In genomic region chr4:186132577-186133277, GRCh38 we compare ENCODE assay signal across 8 cellular contexts. TPM values are rescaled to one million over a fixed set of nuclear protein-coding genes. Genes with fewer than 3 reads are reported as not detected.
DNase-seq lines count a peak whose midpoint lies in the region; ATAC-seq and TF ChIP-seq lines count a peak whose summit lies in the region.
"Had no signal": no experiment of that assay in that cellular context is flagged by ENCODE, and none has a peak within 500 bp of the region (broad histone marks: within the 10 kb centered on the region; RNA-seq: fewer than 3 reads in every experiment).

No MANE protein-coding gene starts in this region.

- H3K27me3 Mint-ChIP-seq in endodermal cell (ENCODE audit: insufficient read depth) (no peaks in the 10 kb centered on the region), progenitor cell of endocrine pancreas (peaks cover 3% of the 10 kb centered on the region)
- H3K27me3 Mint-ChIP-seq: activated naive CD4-positive, alpha-beta T cell treated with anti-CD3 and anti-CD28 coated beads, Interleukin-2, amount 10 ng/mL, durations not matched to agents 7 days and 5 days had no signal

- no peaks in the 10 kb centered on the region for H3K36me3 ChIP-seq in Loucy (ENCODE audit: insufficient read depth, low read length)
- no peaks in the 10 kb centered on the region for H3K36me3 ChIP-seq in endodermal cell (ENCODE audit: control insufficient read depth, insufficient read depth, low read length)

- H3K9me2 ChIP-seq in Loucy (replicated peaks; ENCODE audit: low read depth, low read length) = no peaks in the 10 kb centered on the region

- H4K20me1 ChIP-seq in Loucy (ENCODE audit: insufficient read depth, low read length, poor library complexity, severe bottlenecking) = no peaks in the 10 kb centered on the region

- 20 to 34% methylated on average over 1 to 3 of the region's 4 CpGs for WGBS in endodermal cell (ENCODE audit: insufficient coverage in 1 of 2, insufficient read length in 1 of 2), 2 experiments

- no peak overlapping the region for H3K4me2 ChIP-seq in Loucy (ENCODE audit: low read depth, low read length, poor library complexity, severe bottlenecking)

- no peaks in the 10 kb centered on the region for H3F3A ChIP-seq in Loucy (ENCODE audit: low read depth)

- H3K27ac ChIP-seq in endodermal cell (ENCODE audit: low read depth, low read length) = no peak overlapping the region

- TF ChIP-seq CTCF in Loucy (conservative IDR thresholded peaks at IDR 0.05; ENCODE audit: low read length) (peak; percentile 53), endodermal cell (conservative IDR thresholded peaks at IDR 0.05) (peak; percentile 73), progenitor cell of endocrine pancreas (IDR thresholded peaks at IDR 0.05; ENCODE audit: unreplicated experiment) (peak; percentile 59)

- H3K4me1 ChIP-seq in Loucy (ENCODE audit: insufficient read depth, low read length, poor library complexity, severe bottlenecking) = no peaks in the 10 kb centered on the region
- H3K4me1 ChIP-seq in endodermal cell (ENCODE audit: control insufficient read depth, insufficient read depth, low read length) = no peaks in the 10 kb centered on the region

- peak; percentile 32 for ATAC-seq in GM18861 (IDR thresholded peaks at IDR 0.05; ENCODE audit: unreplicated experiment)
- ATAC-seq in HG03135 (IDR thresholded peaks at IDR 0.05; ENCODE audit: unreplicated experiment) = no peak

- H3K4me3 ChIP-seq in Loucy (ENCODE audit: low read length, poor library complexity, severe bottlenecking) (no peak overlapping the region), endodermal cell (ENCODE audit: low read length) (no peak overlapping the region)

- no peak overlapping the region for H3K9ac ChIP-seq in Loucy (ENCODE audit: low read depth, low read length, poor library complexity, severe bottlenecking)
- no peak overlapping the region for H3K9ac ChIP-seq in endodermal cell (ENCODE audit: extremely low read depth, low read length, poor library complexity, severe bottlenecking)

- no peaks in the 10 kb centered on the region for H3K79me2 ChIP-seq in Loucy (ENCODE audit: insufficient read depth, low read length)

- H3K4me1 Mint-ChIP-seq in endodermal cell (peaks cover 11% of the 10 kb centered on the region), progenitor cell of endocrine pancreas (ENCODE audit: low read depth) (peaks cover 22% of the 10 kb centered on the region)

- H3K36me3 Mint-ChIP-seq in endodermal cell (ENCODE audit: low read depth) (no peaks in the 10 kb centered on the region), progenitor cell of endocrine pancreas (ENCODE audit: insufficient read depth) (no peaks in the 10 kb centered on the region)
- H3K36me3 Mint-ChIP-seq: activated naive CD4-positive, alpha-beta T cell treated with anti-CD3 and anti-CD28 coated beads, Interleukin-2, amount 10 ng/mL, durations not matched to agents 7 days and 5 days had no signal

- H3K9me3 Mint-ChIP-seq in endodermal cell = no peaks in the 10 kb centered on the region
- H3K9me3 Mint-ChIP-seq in progenitor cell of endocrine pancreas (ENCODE audit: low read depth) = no peaks in the 10 kb centered on the region
- H3K9me3 Mint-ChIP-seq: activated naive CD4-positive, alpha-beta T cell treated with anti-CD3 and anti-CD28 coated beads, Interleukin-2, amount 10 ng/mL, durations not matched to agents 7 days and 5 days had no signal

- DNase-seq in endodermal cell (peak; percentile 85), progenitor cell of endocrine pancreas (ENCODE audit: low spot score, unreplicated experiment) (no peak), hippocampal formation (lab: John Stamatoyannopoulos, UW) (no peak), KG1 (lab: John Stamatoyannopoulos, UW) (no peak)
- DNase-seq: activated naive CD4-positive, alpha-beta T cell treated with anti-CD3 and anti-CD28 coated beads, Interleukin-2, amount 10 ng/mL, durations not matched to agents 7 days and 5 days had no signal

- H3K9me3 ChIP-seq in Loucy (ENCODE audit: insufficient read depth, low read depth, low read length) = no peaks in the 10 kb centered on the region
- H3K9me3 ChIP-seq in endodermal cell (ENCODE audit: control insufficient read depth, low read length) = no peaks in the 10 kb centered on the region

- peak overlapping the region; percentile 13; the same call in 1 of the 2 replicates for H2AFZ ChIP-seq in Loucy (ENCODE audit: low read length)

- H3K27me3 ChIP-seq in Loucy (ENCODE audit: insufficient read depth, low read length, poor library complexity, severe bottlenecking) (no peaks in the 10 kb centered on the region), endodermal cell (ENCODE audit: control insufficient read depth, insufficient read depth, low read length, poor library complexity, severe bottlenecking) (no peaks in the 10 kb centered on the region)

- H3K4me3 Mint-ChIP-seq in endodermal cell = no peak overlapping the region
- peak overlapping the region; percentile 9 for H3K4me3 Mint-ChIP-seq in progenitor cell of endocrine pancreas (ENCODE audit: low read depth)
- H3K4me3 Mint-ChIP-seq: activated naive CD4-positive, alpha-beta T cell treated with anti-CD3 and anti-CD28 coated beads, Interleukin-2, amount 10 ng/mL, durations not matched to agents 7 days and 5 days had no signal

- H3K27ac Mint-ChIP-seq in endodermal cell = no peak overlapping the region
- peak overlapping the region; percentile 89 for H3K27ac Mint-ChIP-seq in progenitor cell of endocrine pancreas
- H3K27ac Mint-ChIP-seq: activated naive CD4-positive, alpha-beta T cell treated with anti-CD3 and anti-CD28 coated beads, Interleukin-2, amount 10 ng/mL, durations not matched to agents 7 days and 5 days had no signal

RNA-seq across cellular contexts. Expression of gene FAM149A, which starts 28.2 kb away (rescaled TPM):
- total RNA-seq in endodermal cell (1 to 10 TPM; 2.4 to 3.3 TPM), progenitor cell of endocrine pancreas (12.0 and 13.5 TPM in 2 replicates)
- polyA plus RNA-seq in endodermal cell (2013, experiment 1 of 2) = 6.7 TPM
- polyA plus RNA-seq in endodermal cell (2013, experiment 2 of 2) = 5.4 TPM

RNA-seq across cellular contexts. Expression of gene CYP4V2, which starts 58.6 kb away (rescaled TPM):
- total RNA-seq in endodermal cell (1 to 10 TPM; 2.0 to 2.1 TPM), progenitor cell of endocrine pancreas (6.0 and 6.2 TPM in 2 replicates)
- polyA plus RNA-seq in endodermal cell (2013, experiment 1 of 2) = 2.2 TPM
- 1.6 TPM for polyA plus RNA-seq in endodermal cell (2013, experiment 2 of 2)
